ENCODE assay signal across 23 cellular contexts in the genomic region with DNA sequence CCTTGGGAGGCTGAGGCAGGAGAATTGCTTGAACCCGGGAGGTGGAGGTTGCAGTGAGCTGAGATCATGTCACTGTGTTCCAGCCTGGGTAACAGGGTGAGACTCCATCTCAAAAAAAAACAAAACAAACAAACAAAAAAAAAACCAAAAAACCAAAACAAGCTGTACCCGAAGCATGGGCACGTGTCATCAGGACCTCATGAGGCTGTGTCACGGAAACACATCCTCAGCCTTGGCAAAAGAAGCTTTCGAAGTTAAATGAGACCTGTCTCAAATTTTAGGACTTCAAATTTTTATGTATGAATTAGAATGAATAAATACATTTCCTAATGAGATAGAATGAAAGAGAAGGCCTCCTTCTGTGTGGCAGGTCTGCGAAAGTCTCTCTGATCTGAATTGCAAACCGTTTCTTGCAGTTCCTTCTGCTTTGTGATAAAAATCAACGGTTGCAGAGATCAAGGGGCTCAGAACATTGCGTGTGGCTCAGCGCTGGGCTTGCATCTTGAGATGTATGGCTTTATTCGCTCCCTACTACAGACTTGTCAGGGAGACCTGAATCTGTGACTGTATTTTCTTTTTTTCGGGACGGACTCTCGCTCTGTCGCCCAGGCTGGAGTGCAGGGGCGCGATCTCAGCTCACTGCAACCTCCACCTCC. TPM values are rescaled to one million over a fixed set of nuclear protein-coding genes. Genes with fewer than 3 reads are reported as not detected.
DNase-seq lines count a peak whose midpoint lies in the region; ATAC-seq and TF ChIP-seq lines count a peak whose summit lies in the region.
"Had no signal": no experiment of that assay in that cellular context is flagged by ENCODE, and none has a peak within 500 bp of the region (broad histone marks: within the 10 kb centered on the region; RNA-seq: fewer than 3 reads in every experiment).

No MANE protein-coding gene starts in this region.

- H3K9me3 ChIP-seq in neuronal stem cell (replicated peaks in 1 of 2; ENCODE audit: control insufficient read depth in 2 of 2, insufficient read depth in 1 of 2, low read depth in 1 of 2, low read length in 2 of 2): no peaks in the 10 kb centered on the region
- H3K9me3 ChIP-seq: tibial artery had no signal

- intact Hi-C loops in activated naive CD4-positive, alpha-beta T cell treated with anti-CD3 and anti-CD28 coated beads for 36 hours (cut with micrococcal nuclease): loop anchor here (1.0 kb wide), 1 partner anchor 26 kb away; no protein-coding TSS in a partner anchor
- intact Hi-C loops in Calu3 (cut with micrococcal nuclease; ENCODE audit: unreplicated experiment): no loop called here

- no peak overlapping the region for H2AK5ac ChIP-seq in neuronal stem cell (ENCODE audit: low read depth, low read length)

- DNase-seq in activated naive CD4-positive, alpha-beta T cell treated with anti-CD3 and anti-CD28 coated beads for 36 hours: peak; percentile 43
- DNase-seq in activated naive CD4-positive, alpha-beta T cell treated with Interleukin-2 at 50 U/mL for 16 hours: no peak
- peak; percentile 58 for DNase-seq in KBM-7
- no peak for DNase-seq in activated CD8-positive, alpha-beta T cell treated with anti-CD3 and anti-CD28 coated beads, Interleukin-2, amount 10 ng/mL, durations not matched to agents 7 days and 5 days
- no peak for DNase-seq in neuronal stem cell (ENCODE audit: low spot score)
- no peak for DNase-seq in Calu3
- DNase-seq: activated CD4-positive, alpha-beta T cell treated with anti-CD3 and anti-CD28 coated beads, Interleukin-2, amount 50 U/mL, for 4 hours; DMS79 treated with DMSO at 0.1 percent for 48 hours; Kasumi-1; NCI-H1417 treated with DMSO at 0.1 percent for 48 hours; NCI-H2107; NCI-H510A; RPMI8226 had no signal

- no peak for TF ChIP-seq CTCF in Calu3 (IDR thresholded peaks at IDR 0.05; ENCODE audit: unreplicated experiment)

- peaks cover 23% of the 10 kb centered on the region for H3K4me1 Mint-ChIP-seq in activated naive CD4-positive, alpha-beta T cell treated with anti-CD3 and anti-CD28 coated beads for 36 hours (ENCODE audit: low read depth)
- H3K4me1 Mint-ChIP-seq in activated CD8-positive, alpha-beta T cell treated with anti-CD3 and anti-CD28 coated beads, Interleukin-2, amount 10 ng/mL, durations not matched to agents 7 days and 5 days (ENCODE audit: low read depth): peaks cover 3% of the 10 kb centered on the region
- no peaks in the 10 kb centered on the region for H3K4me1 Mint-ChIP-seq in Calu3 (ENCODE audit: low read depth, unreplicated experiment)
- H3K4me1 Mint-ChIP-seq: mesothelial cell of epicardium; nephron; stimulated activated memory B cell treated with anti-CD40 and anti-IgM and Interleukin-4, amounts not matched to agents 10 μg/mL and 1 μg/mL and 100 μg/mL, for 72 hours had no signal

- H3K27me3 ChIP-seq in neuronal stem cell (ENCODE audit: control insufficient read depth in 3 of 3, insufficient read depth in 3 of 3, low read depth in 1 of 3, low read length in 3 of 3): no peaks in the 10 kb centered on the region
- H3K27me3 ChIP-seq: cardiac muscle cell, tibial artery had no signal

- no peak overlapping the region for H4K8ac ChIP-seq in neuronal stem cell (ENCODE audit: low read depth, low read length)

- POLR2A ChIA-PET in activated CD8-positive, alpha-beta T cell treated with anti-CD3 and anti-CD28 coated beads, Interleukin-2, amount 10 ng/mL, durations not matched to agents 7 days and 5 days (lab: Charles Lee): no interaction called here

- H3K4me3 Mint-ChIP-seq in activated naive CD4-positive, alpha-beta T cell treated with anti-CD3 and anti-CD28 coated beads for 36 hours: peak overlapping the region; percentile 25
- H3K4me3 Mint-ChIP-seq in activated CD8-positive, alpha-beta T cell treated with anti-CD3 and anti-CD28 coated beads, Interleukin-2, amount 10 ng/mL, durations not matched to agents 7 days and 5 days: no peak overlapping the region
- no peak overlapping the region for H3K4me3 Mint-ChIP-seq in Calu3 (ENCODE audit: low read depth, unreplicated experiment)
- H3K4me3 Mint-ChIP-seq: mesothelial cell of epicardium; nephron; stimulated activated memory B cell treated with anti-CD40 and anti-IgM and Interleukin-4, amounts not matched to agents 10 μg/mL and 1 μg/mL and 100 μg/mL, for 72 hours had no signal

- no peaks in the 10 kb centered on the region for H3K4me1 ChIP-seq in neuronal stem cell (ENCODE audit: control insufficient read depth in 2 of 2, insufficient read depth in 1 of 2, low read depth in 1 of 2, low read length in 2 of 2)
- H3K4me1 ChIP-seq: tibial artery had no signal

- no peaks in the 10 kb centered on the region for H3K9me3 Mint-ChIP-seq in activated naive CD4-positive, alpha-beta T cell treated with anti-CD3 and anti-CD28 coated beads for 36 hours
- H3K9me3 Mint-ChIP-seq in activated CD8-positive, alpha-beta T cell treated with anti-CD3 and anti-CD28 coated beads, Interleukin-2, amount 10 ng/mL, durations not matched to agents 7 days and 5 days (ENCODE audit: insufficient read depth): no peaks in the 10 kb centered on the region
- peaks cover 4% of the 10 kb centered on the region for H3K9me3 Mint-ChIP-seq in Calu3 (ENCODE audit: low read depth, unreplicated experiment)

- CTCF ChIA-PET in activated naive CD4-positive, alpha-beta T cell treated with anti-CD3 and anti-CD28 coated beads for 36 hours (lab: Charles Lee): no interaction called here
- CTCF ChIA-PET in activated CD8-positive, alpha-beta T cell treated with anti-CD3 and anti-CD28 coated beads, Interleukin-2, amount 10 ng/mL, durations not matched to agents 7 days and 5 days (lab: Charles Lee): no interaction called here
- CTCF ChIA-PET in Calu3 (lab: Charles Lee): no interaction called here

- WGBS in neuronal stem cell (ENCODE audit: extremely low coverage in 2 of 2, insufficient read length in 2 of 2, insufficient replicate concordance in 1 of 2), 2 donors: no CpG with 5 or more reads among the region's 17 CpGs

- no peak overlapping the region for H4K91ac ChIP-seq in neuronal stem cell (ENCODE audit: low read depth, low read length, poor library complexity)

- no peak overlapping the region for H3K4ac ChIP-seq in neuronal stem cell (ENCODE audit: low read length)

- H3K27ac ChIP-seq in neuronal stem cell (replicated peaks; ENCODE audit: low read length): no peak overlapping the region
- H3K27ac ChIP-seq: cardiac muscle cell, tibial artery had no signal

- H3K27me3 Mint-ChIP-seq in activated naive CD4-positive, alpha-beta T cell treated with anti-CD3 and anti-CD28 coated beads for 36 hours (ENCODE audit: low read depth): no peaks in the 10 kb centered on the region
- peaks cover 5% of the 10 kb centered on the region for H3K27me3 Mint-ChIP-seq in activated CD8-positive, alpha-beta T cell treated with anti-CD3 and anti-CD28 coated beads, Interleukin-2, amount 10 ng/mL, durations not matched to agents 7 days and 5 days (ENCODE audit: low read depth)
- no peaks in the 10 kb centered on the region for H3K27me3 Mint-ChIP-seq in Calu3 (ENCODE audit: unreplicated experiment)
- H3K27me3 Mint-ChIP-seq: stimulated activated memory B cell treated with anti-CD40 and anti-IgM and Interleukin-4, amounts not matched to agents 10 μg/mL and 1 μg/mL and 100 μg/mL, for 72 hours had no signal

- H2BK120ac ChIP-seq in neuronal stem cell (ENCODE audit: low read depth, low read length): no peak overlapping the region

- no peak overlapping the region for H3K4me3 ChIP-seq in neuronal stem cell (ENCODE audit: low read length in 2 of 2)
- H3K4me3 ChIP-seq: cardiac muscle cell, tibial artery had no signal

- H3K27ac Mint-ChIP-seq in activated naive CD4-positive, alpha-beta T cell treated with anti-CD3 and anti-CD28 coated beads for 36 hours: no peak overlapping the region
- H3K27ac Mint-ChIP-seq in activated CD8-positive, alpha-beta T cell treated with anti-CD3 and anti-CD28 coated beads, Interleukin-2, amount 10 ng/mL, durations not matched to agents 7 days and 5 days: no peak overlapping the region
- no peak overlapping the region for H3K27ac Mint-ChIP-seq in Calu3 (ENCODE audit: unreplicated experiment)
- H3K27ac Mint-ChIP-seq: mesothelial cell of epicardium; nephron; stimulated activated memory B cell treated with anti-CD40 and anti-IgM and Interleukin-4, amounts not matched to agents 10 μg/mL and 1 μg/mL and 100 μg/mL, for 72 hours had no signal

- no peak overlapping the region for H2BK12ac ChIP-seq in neuronal stem cell (ENCODE audit: low read length)

- no peak overlapping the region for H3K18ac ChIP-seq in neuronal stem cell (ENCODE audit: low read length)

- H3K79me1 ChIP-seq in neuronal stem cell (ENCODE audit: low read depth, low read length): no peaks in the 10 kb centered on the region

- no peak overlapping the region for H3K4me2 ChIP-seq in neuronal stem cell (ENCODE audit: insufficient read depth, low read length, poor library complexity, severe bottlenecking)

- no TSS peak for BruUV-seq in Calu3 (replicated peaks; lab: Mats Ljungman, UMichigan)

- in situ Hi-C loops in KBM-7 (cut with MboI; ENCODE audit: low pct_unique_long_range_greater_than_20kb, low sequenced_read_pairs): no loop called here

- H3K9ac ChIP-seq in neuronal stem cell (ENCODE audit: low read depth, low read length, poor library complexity): no peak overlapping the region

- H2BK5ac ChIP-seq in neuronal stem cell (ENCODE audit: low read length): no peak overlapping the region

- no peaks in the 10 kb centered on the region for H3K36me3 Mint-ChIP-seq in activated naive CD4-positive, alpha-beta T cell treated with anti-CD3 and anti-CD28 coated beads for 36 hours (ENCODE audit: low read depth)
- no peaks in the 10 kb centered on the region for H3K36me3 Mint-ChIP-seq in activated CD8-positive, alpha-beta T cell treated with anti-CD3 and anti-CD28 coated beads, Interleukin-2, amount 10 ng/mL, durations not matched to agents 7 days and 5 days (ENCODE audit: low read depth)
- H3K36me3 Mint-ChIP-seq in Calu3 (ENCODE audit: insufficient read depth, unreplicated experiment): no peaks in the 10 kb centered on the region
- H3K36me3 Mint-ChIP-seq: CD8-positive, alpha-beta memory T cell; mesothelial cell of epicardium; stimulated activated memory B cell treated with anti-CD40 and anti-IgM and Interleukin-4, amounts not matched to agents 10 μg/mL and 1 μg/mL and 100 μg/mL, for 72 hours had no signal

- peak; percentile 69 for ATAC-seq in activated CD8-positive, alpha-beta T cell treated with anti-CD3 and anti-CD28 coated beads, Interleukin-2, amount 10 ng/mL, durations not matched to agents 7 days and 5 days
- no peak for ATAC-seq in HG02623 (IDR thresholded peaks at IDR 0.05; ENCODE audit: unreplicated experiment)
- ATAC-seq: left lobe of liver; stimulated activated memory B cell treated with anti-CD40 and anti-IgM and Interleukin-4, amounts not matched to agents 10 μg/mL and 1 μg/mL and 100 μg/mL, for 72 hours had no signal

- H3K36me3 ChIP-seq in neuronal stem cell (replicated peaks in 1 of 2; ENCODE audit: control insufficient read depth in 2 of 2, insufficient read depth in 2 of 2, low read length in 2 of 2): no peaks in the 10 kb centered on the region
- H3K36me3 ChIP-seq: cardiac muscle cell, tibial artery had no signal

- H2AFZ ChIP-seq in neuronal stem cell (ENCODE audit: low read length): peak overlapping the region; percentile 53

- H3K23ac ChIP-seq in neuronal stem cell (ENCODE audit: low read depth, low read length, poor library complexity): no peak overlapping the region

- no peak overlapping the region for H3K14ac ChIP-seq in neuronal stem cell (ENCODE audit: low read length)

- no peak overlapping the region for H2BK15ac ChIP-seq in neuronal stem cell (ENCODE audit: low read length)

RNA-seq across cellular contexts. Expression of a gene that starts 19.5 kb away (rescaled TPM):
- 1 to 10 TPM; 1.8 to 2.7 TPM for total RNA-seq in activated naive CD4-positive, alpha-beta T cell treated with anti-CD3 and anti-CD28 coated beads for 36 hours
- 1 to 10 TPM; 1.1 to 1.4 TPM for total RNA-seq in activated CD8-positive, alpha-beta T cell treated with anti-CD3 and anti-CD28 coated beads, Interleukin-2, amount 10 ng/mL, durations not matched to agents 7 days and 5 days
- not detected for polyA plus RNA-seq in neuronal stem cell (2013, experiment 1 of 2)
- not detected for polyA plus RNA-seq in neuronal stem cell (2013, experiment 2 of 2)
- 2.3 and 5.6 TPM in 2 replicates for total RNA-seq in Calu3 (2022)
- total RNA-seq: cardiac muscle cell, fibroblast of villous mesenchyme, H4, left lobe of liver, mesothelial cell of epicardium had no signal
- polyA plus RNA-seq: cardiac muscle cell; CD8-positive, alpha-beta memory T cell had no signal

RNA-seq across cellular contexts. Expression of a gene that starts 36.6 kb away (rescaled TPM):
- under 1 TPM; 0.19 to 0.30 TPM for total RNA-seq in activated naive CD4-positive, alpha-beta T cell treated with anti-CD3 and anti-CD28 coated beads for 36 hours
- total RNA-seq in activated CD8-positive, alpha-beta T cell treated with anti-CD3 and anti-CD28 coated beads, Interleukin-2, amount 10 ng/mL, durations not matched to agents 7 days and 5 days: not detected
- polyA plus RNA-seq in neuronal stem cell (2013, experiment 1 of 2): 3.1 TPM
- 2.8 TPM for polyA plus RNA-seq in neuronal stem cell (2013, experiment 2 of 2)
- total RNA-seq in Calu3 (2022): 10.2 and 11.8 TPM in 2 replicates
- total RNA-seq: fibroblast of villous mesenchyme had no signal
- polyA plus RNA-seq: CD8-positive, alpha-beta memory T cell had no signal

Comparison
In these comparisons a context has a peak if more than half of its experiments do, and no peak if none do; other contexts are left out.
1. DNase-seq: peak in activated naive CD4-positive, alpha-beta T cell treated with anti-CD3 and anti-CD28 coated beads for 36 hours (single experiment) and KBM-7 (single experiment); none in activated naive CD4-positive, alpha-beta T cell treated with Interleukin-2 at 50 U/mL for 16 hours (single experiment), activated CD8-positive, alpha-beta T cell treated with anti-CD3 and anti-CD28 coated beads, Interleukin-2, amount 10 ng/mL, durations not matched to agents 7 days and 5 days (single experiment), neuronal stem cell (single experiment) and Calu3 (single experiment).